Comparison of ENCODE assay signal across 27 cellular contexts in the genomic region with DNA sequence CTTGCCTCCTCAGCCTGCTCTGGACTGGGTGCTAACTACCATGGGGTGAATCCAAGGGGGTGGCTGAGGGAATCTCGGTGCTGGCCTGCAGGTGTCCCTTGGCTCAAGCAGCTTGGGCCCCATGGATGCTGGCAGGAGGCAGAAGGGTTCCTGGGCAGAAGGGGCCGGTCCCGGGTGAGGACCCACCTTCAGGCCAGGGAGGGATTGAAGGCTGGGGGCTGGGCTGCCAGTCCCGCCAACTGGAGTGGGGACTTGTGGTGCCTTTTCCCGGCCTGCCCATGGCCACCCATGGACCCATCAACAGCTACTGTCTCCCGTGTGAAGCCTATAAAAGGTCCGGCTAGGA.
"Had no signal": no experiment of that assay in that cellular context is flagged by ENCODE, and none has a peak within 500 bp of the region (broad histone marks: within the 10 kb centered on the region; RNA-seq: fewer than 3 reads in every experiment).

No MANE protein-coding gene starts in this region.

- H3K36me3 ChIP-seq: ascending aorta, cardiac muscle cell had no signal

- H3K4me3 Mint-ChIP-seq: activated CD4-positive, alpha-beta T cell treated with anti-CD3 and anti-CD28 coated beads, Interleukin-2, amount 10 ng/mL, durations not matched to agents 24 days and 14 days; activated CD8-positive, alpha-beta T cell treated with anti-CD3 and anti-CD28 coated beads, Interleukin-2, amount 10 ng/mL, durations not matched to agents 7 days and 5 days; activated naive CD4-positive, alpha-beta T cell treated with anti-CD3 and anti-CD28 coated beads for 36 hours; activated T-cell treated with anti-CD3 and anti-CD28 coated beads, Interleukin-2, amount 50 U/mL, for 24 hours had no signal

- H3K9me3 Mint-ChIP-seq: activated CD4-positive, alpha-beta T cell treated with anti-CD3 and anti-CD28 coated beads, Interleukin-2, amount 10 ng/mL, durations not matched to agents 24 days and 14 days; activated naive CD4-positive, alpha-beta T cell treated with anti-CD3 and anti-CD28 coated beads for 36 hours; activated naive CD4-positive, alpha-beta T cell treated with anti-CD3 and anti-CD28 coated beads, Interleukin-2, amount 50 U/mL, for 72 hours had no signal

- H3K4me1 ChIP-seq: ascending aorta had no signal

- H3K4me1 Mint-ChIP-seq: activated CD4-positive, alpha-beta T cell treated with anti-CD3 and anti-CD28 coated beads, Interleukin-2, amount 10 ng/mL, durations not matched to agents 24 days and 14 days had no signal

- H3K27ac Mint-ChIP-seq: activated CD4-positive, alpha-beta T cell treated with anti-CD3 and anti-CD28 coated beads, Interleukin-2, amount 10 ng/mL, durations not matched to agents 24 days and 14 days; activated CD8-positive, alpha-beta T cell treated with anti-CD3 and anti-CD28 coated beads, Interleukin-2, amount 10 ng/mL, durations not matched to agents 7 days and 5 days; activated naive CD4-positive, alpha-beta T cell treated with anti-CD3 and anti-CD28 coated beads for 36 hours; activated naive CD4-positive, alpha-beta T cell treated with anti-CD3 and anti-CD28 coated beads, Interleukin-2, amount 50 U/mL, for 72 hours; activated T-cell treated with anti-CD3 and anti-CD28 coated beads, Interleukin-2, amount 50 U/mL, for 24 hours; activated T-helper 2 cell treated with anti-CD3 and anti-CD28 coated beads, Interferon-gamma antibody, Interleukin-2, Interleukin-4, amounts not matched to agents 10 μg/mL and 5 μg/mL and 100 μg/mL, durations not matched to agents 14 hours and 24 hours and 36 hours had no signal

- ATAC-seq: activated CD8-positive, alpha-beta T cell treated with anti-CD3 and anti-CD28 coated beads, Interleukin-2, amount 10 ng/mL, durations not matched to agents 7 days and 5 days; activated naive CD4-positive, alpha-beta T cell treated with anti-CD3 and anti-CD28 coated beads, Interleukin-2, amount 50 U/mL, for 72 hours had no signal

- DNase-seq: activated CD4-positive, alpha-beta T cell treated with anti-CD3 and anti-CD28 coated beads, Interleukin-2, amount 10 ng/mL, durations not matched to agents 24 days and 14 days; activated CD4-positive, alpha-beta T cell treated with anti-CD3 and anti-CD28 coated beads, Interleukin-2, amount 50 U/mL, for 4 hours; activated CD8-positive, alpha-beta T cell treated with anti-CD3 and anti-CD28 coated beads, Interleukin-2, amount 10 ng/mL, durations not matched to agents 7 days and 5 days; activated gamma-delta T cell; activated naive CD4-positive, alpha-beta T cell treated with anti-CD3 and anti-CD28 coated beads for 36 hours; activated T-cell treated with anti-CD3 and anti-CD28 coated beads, Interleukin-2, amount 50 U/mL, for 24 hours; amniotic stem cell; Kasumi-1; KG1; MM.1S; MV-4-11; NCI-H1092; NCI-H1436 treated with DMSO at 0.1 percent for 48 hours; NCI-H1694 treated with DMSO at 0.1 percent for 48 hours; NCI-H2029; NCI-H345; NCI-H524 treated with DMSO at 0.1 percent for 48 hours; NCI-H748 treated with DMSO at 0.1 percent for 48 hours; Right ventricle myocardium superior; SW 1271; T-helper 1 cell; T-helper 2 cell; T-helper 9 cell had no signal

- H3K27ac ChIP-seq: ascending aorta, cardiac muscle cell had no signal

- H3K9me3 ChIP-seq: ascending aorta had no signal

- H3K27me3 Mint-ChIP-seq: activated CD4-positive, alpha-beta T cell treated with anti-CD3 and anti-CD28 coated beads, Interleukin-2, amount 10 ng/mL, durations not matched to agents 24 days and 14 days; activated T-cell treated with anti-CD3 and anti-CD28 coated beads, Interleukin-2, amount 50 U/mL, for 24 hours had no signal

- H3K36me3 Mint-ChIP-seq: activated naive CD4-positive, alpha-beta T cell treated with anti-CD3 and anti-CD28 coated beads, Interleukin-2, amount 50 U/mL, for 72 hours had no signal

- H3K4me3 ChIP-seq: ascending aorta, cardiac muscle cell had no signal

- H3K27me3 ChIP-seq: ascending aorta, cardiac muscle cell had no signal
